Comparison of ENCODE assay signal across 24 cellular contexts in genomic region chr9:7507539-7508251, GRCh38.
"Had no signal": no experiment of that assay in that cellular context is flagged by ENCODE, and none has a peak within 500 bp of the region (broad histone marks: within the 10 kb centered on the region; RNA-seq: fewer than 3 reads in every experiment).

No MANE protein-coding gene starts in this region.

- H3K36me3 ChIP-seq: neural progenitor cell, neutrophil, sigmoid colon, spleen, suprapubic skin, thoracic aorta, tibial artery, uterus had no signal

- H3K27me3 ChIP-seq: neural progenitor cell, neutrophil, sigmoid colon, spleen, suprapubic skin, tibial artery, uterus had no signal

- H3K27ac ChIP-seq: neural progenitor cell, neutrophil, parathyroid adenoma, psoas muscle, sigmoid colon, spleen, suprapubic skin, thoracic aorta, tibial artery, uterus had no signal

- H3K9me3 ChIP-seq: neutrophil, psoas muscle, sigmoid colon, spleen, suprapubic skin, thoracic aorta, tibial artery, uterus had no signal

- H3K4me1 ChIP-seq: neural progenitor cell, parathyroid adenoma, psoas muscle, sigmoid colon, spleen, suprapubic skin, tibial artery, uterus had no signal

- DNase-seq: hippocampal formation; immature natural killer cell; kidney; mesendoderm; naive B cell; natural killer cell; nephron progenitor cell; occipital lobe; psoas muscle; sigmoid colon; small intestine; spleen; stimulated activated CD4-positive, alpha-beta T cell treated with anti-CD3 and anti-CD28 coated beads, Interleukin-4, amount 100 ng/mL, for 24 hours; stimulated activated naive CD4-positive, alpha-beta T cell; tibial artery; trophoblast cell; uterus had no signal

- ATAC-seq: natural killer cell; psoas muscle; stimulated activated effector memory CD8-positive, alpha-beta T cell treated with anti-CD3 and anti-CD28 coated beads, Interleukin-12 subunit alpha, Interleukin-12 subunit beta, amount 100 ng/mL, for 72 hours had no signal

- H3K4me3 ChIP-seq: lung, neural progenitor cell, psoas muscle, sigmoid colon, spleen, suprapubic skin, thoracic aorta, tibial artery, uterus had no signal
